ENCODE assay signal across 7 cellular contexts in the genomic region with DNA sequence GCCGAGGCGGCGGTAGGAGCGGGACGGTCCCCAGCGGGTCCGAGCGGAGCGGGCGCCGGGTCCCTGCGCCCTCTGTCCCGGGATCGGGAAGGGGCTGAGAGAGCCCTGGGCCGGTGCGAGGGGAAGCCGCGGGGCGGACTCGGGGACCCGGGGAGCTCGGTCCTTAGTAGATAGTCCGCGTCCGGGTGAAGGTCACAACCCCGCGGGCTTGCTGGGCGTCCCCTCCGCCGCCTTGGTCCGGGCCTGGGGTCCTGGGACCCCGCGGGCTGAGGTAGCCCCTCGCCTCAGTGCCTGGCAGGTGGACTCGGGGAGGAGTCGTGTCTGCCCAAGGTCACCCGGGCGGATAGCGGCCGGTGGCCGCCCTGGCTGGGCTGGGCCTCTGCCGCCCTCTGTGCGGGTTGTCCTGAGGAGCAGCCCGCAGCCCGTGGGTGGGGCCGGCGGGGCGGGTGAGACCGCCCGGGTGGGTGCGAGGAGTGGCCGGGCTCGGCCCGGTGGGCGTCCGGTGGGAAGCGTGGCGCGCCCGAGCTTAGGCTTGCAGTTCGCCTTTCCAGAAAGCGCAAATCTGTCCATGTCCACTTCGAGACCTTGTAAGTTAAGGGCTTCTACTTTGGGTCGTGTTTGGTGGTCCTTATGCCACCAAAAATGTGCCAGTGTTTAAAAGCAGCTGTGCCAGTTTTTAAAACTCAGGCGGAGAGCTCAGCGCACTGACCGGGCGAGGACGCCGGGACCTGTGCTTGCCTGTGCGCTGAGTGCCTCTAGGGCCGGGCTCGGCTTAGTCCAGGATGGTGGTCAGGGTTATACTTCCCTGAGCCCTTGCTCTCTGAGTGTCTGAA. TPM values are rescaled to one million over a fixed set of nuclear protein-coding genes. Genes with fewer than 3 reads are reported as not detected.
DNase-seq lines count a peak whose midpoint lies in the region; ATAC-seq and TF ChIP-seq lines count a peak whose summit lies in the region.

No MANE protein-coding gene starts in this region.

- peak overlapping the region; percentile 98 for H3K4me3 ChIP-seq in Loucy (ENCODE audit: low read length, poor library complexity, severe bottlenecking)
- peak overlapping the region; percentile 94 for H3K4me3 ChIP-seq in neural cell (ENCODE audit: low read length)

- H3F3A ChIP-seq in Loucy (ENCODE audit: low read depth) = no peaks in the 10 kb centered on the region
- no peaks in the 10 kb centered on the region for H3F3A ChIP-seq in neural cell (ENCODE audit: insufficient read depth, low read length, poor library complexity, severe bottlenecking)

- H2BK120ac ChIP-seq in H9 (ENCODE audit: low read depth, low read length, poor library complexity, severe bottlenecking) = no peak overlapping the region

- H3K4me1 Mint-ChIP-seq in H9 = peaks cover 31% of the 10 kb centered on the region in 2 experiments

- no peak for TF ChIP-seq RAD21 in neural cell (conservative IDR thresholded peaks at IDR 0.05)

- no peak overlapping the region for H4K8ac ChIP-seq in H9 (replicated peaks; ENCODE audit: insufficient read length, low read depth, low read length)

- no CpG with 5 or more reads among the region's 73 CpGs for whole genome bisulfite sequencing in H9 (ENCODE audit: extremely low coverage, insufficient read length, low lambda C conversion rate)

- no peak overlapping the region for H3K18ac ChIP-seq in H9 (ENCODE audit: insufficient read length, low read depth, low read length)

- peaks cover 16% of the 10 kb centered on the region; the same call in 1 of the 2 replicates for H3K36me3 ChIP-seq in Loucy (ENCODE audit: insufficient read depth, low read length)
- H3K36me3 ChIP-seq in neural cell (ENCODE audit: insufficient read depth, low read length) = no peaks in the 10 kb centered on the region

- H3K9me3 Mint-ChIP-seq in H9 = no peaks in the 10 kb centered on the region

- H3T11ph ChIP-seq in H9 (ENCODE audit: low read length) = no peak overlapping the region

- H2AK5ac ChIP-seq in H9 (ENCODE audit: insufficient read length, low read length) = no peak overlapping the region

- no peak overlapping the region for H3K27ac ChIP-seq in H9 (ENCODE audit: insufficient read length, low read depth, low read length)
- H3K27ac ChIP-seq in neural cell (ENCODE audit: low read length) = no peak overlapping the region

- H3K23ac ChIP-seq in H9 (ENCODE audit: insufficient read length, low read depth, low read length) = no peak overlapping the region

- peak overlapping the region; percentile 95 to 98 for H3K4me3 Mint-ChIP-seq in H9

- no peak overlapping the region for H3K4ac ChIP-seq in H9 (ENCODE audit: low read depth, low read length)

- H3K27ac Mint-ChIP-seq in H9 = peak overlapping the region in 1 of 3 experiments; percentile 96; a peak in 3 of 7 replicates

- H3K79me2 ChIP-seq in H9 (ENCODE audit: insufficient read depth, low read length) (peaks cover 10% of the 10 kb centered on the region; the same call in 1 of the 2 replicates), Loucy (ENCODE audit: insufficient read depth, low read length) (peaks cover 91% of the 10 kb centered on the region), neural cell (replicated peaks; ENCODE audit: insufficient read depth, low read length) (peaks cover 37% of the 10 kb centered on the region)

- TF ChIP-seq CTCF in H9 (conservative IDR thresholded peaks at IDR 0.05) = no peak
- no peak for TF ChIP-seq CTCF in Loucy (conservative IDR thresholded peaks at IDR 0.05; ENCODE audit: low read length)
- TF ChIP-seq CTCF in neural cell (IDR thresholded peaks at IDR 0.05; ENCODE audit: poor library complexity, severe bottlenecking) = no peak

- no peak overlapping the region for H2BK20ac ChIP-seq in H9 (ENCODE audit: low read depth, low read length, poor library complexity, severe bottlenecking)

- 0 out of 2 replicates have a peak, but pooled peaks cover 2% of the 10 kb centered on the region for H3K4me1 ChIP-seq in H9 (ENCODE audit: insufficient read depth, low read length)
- peaks cover 51% of the 10 kb centered on the region for H3K4me1 ChIP-seq in Loucy (ENCODE audit: insufficient read depth, low read length, poor library complexity, severe bottlenecking)

- no peaks in the 10 kb centered on the region for H3K27me3 ChIP-seq in H9 (ENCODE audit: insufficient read depth, low read length)
- H3K27me3 ChIP-seq in Loucy (ENCODE audit: insufficient read depth, low read length, poor library complexity, severe bottlenecking) = peaks cover 7% of the 10 kb centered on the region
- H3K27me3 ChIP-seq in neural cell (ENCODE audit: insufficient read depth, low read depth, low read length) = no peaks in the 10 kb centered on the region

- peak; percentile 34 for ATAC-seq in GM18498 (IDR thresholded peaks at IDR 0.05; ENCODE audit: unreplicated experiment)

- H2AFZ ChIP-seq in H9 (ENCODE audit: low read length) = no peak overlapping the region
- H2AFZ ChIP-seq in Loucy (ENCODE audit: low read length) = no peak overlapping the region
- peak overlapping the region; percentile 8 for H2AFZ ChIP-seq in neural cell (ENCODE audit: low read depth, low read length)

- no peak overlapping the region for H4K91ac ChIP-seq in H9 (ENCODE audit: insufficient read length, low read depth, low read length)

- no peaks in the 10 kb centered on the region; the same call in 1 of the 2 replicates for H3K27me3 Mint-ChIP-seq in H9 (ENCODE audit: low read depth)

- no peaks in the 10 kb centered on the region for H3K9me3 ChIP-seq in H9 (ENCODE audit: control insufficient read depth, low read depth, low read length)
- H3K9me3 ChIP-seq in Loucy (ENCODE audit: insufficient read depth, low read depth, low read length) = no peaks in the 10 kb centered on the region
- no peaks in the 10 kb centered on the region for H3K9me3 ChIP-seq in neural cell (ENCODE audit: low read length)

- peaks cover 15 to 28% (median 23%) of the 10 kb centered on the region in 3 experiments; a peak in 6 of 7 replicates for H3K36me3 Mint-ChIP-seq in H9 (ENCODE audit: insufficient read depth in 1 of 3, low read depth in 3 of 3)

- H2BK12ac ChIP-seq in H9 (ENCODE audit: insufficient read length, low read depth, low read length) = no peak overlapping the region

- H3K56ac ChIP-seq in H9 (ENCODE audit: insufficient read length, low read depth, low read length) = no peak overlapping the region

- H4K5ac ChIP-seq in H9 (ENCODE audit: insufficient read length, low read depth, low read length) = no peak overlapping the region

- H3K9me2 ChIP-seq in Loucy (replicated peaks; ENCODE audit: low read depth, low read length) (no peaks in the 10 kb centered on the region), neural cell (ENCODE audit: insufficient read depth, low read length) (no peaks in the 10 kb centered on the region)

- H4K20me1 ChIP-seq in H9 (ENCODE audit: control insufficient read depth, insufficient read depth, insufficient read length) = no peaks in the 10 kb centered on the region
- H4K20me1 ChIP-seq in Loucy (ENCODE audit: insufficient read depth, low read length, poor library complexity, severe bottlenecking) = peaks cover 54% of the 10 kb centered on the region
- H4K20me1 ChIP-seq in neural cell (ENCODE audit: insufficient read depth) = no peaks in the 10 kb centered on the region

- H2BK15ac ChIP-seq in H9 (ENCODE audit: low read depth, low read length) = no peak overlapping the region

- no peak for DNase-seq in H9
- DNase-seq in activated CD8-positive, alpha-beta memory T cell treated with anti-CD3 and anti-CD28 coated beads, Interleukin-2, amount 50 U/mL, for 48 hours = peak; percentile 67
- peak; percentile 30 for DNase-seq in fibroblast of peridontal ligament (ENCODE audit: extremely low read depth)
- DNase-seq in NCI-H2107 (lab: John Stamatoyannopoulos, UW) = no peak

- no peaks in the 10 kb centered on the region for H3K23me2 ChIP-seq in H9 (ENCODE audit: insufficient read length, low read depth, low read length, poor library complexity, severe bottlenecking)

- H3K14ac ChIP-seq in H9 (ENCODE audit: insufficient read depth, low read length) = peak overlapping the region; percentile 40; the same call in 1 of the 2 replicates

- no peak overlapping the region for H2BK5ac ChIP-seq in H9 (ENCODE audit: insufficient read length, low read length)

- TF ChIP-seq EP300 in neural cell (conservative IDR thresholded peaks at IDR 0.05; ENCODE audit: poor library complexity, severe bottlenecking) = no peak

- peak overlapping the region; percentile 75 for H3K4me2 ChIP-seq in H9 (ENCODE audit: insufficient read depth, insufficient read length, low read length)
- H3K4me2 ChIP-seq in Loucy (ENCODE audit: low read depth, low read length, poor library complexity, severe bottlenecking) = peak overlapping the region; percentile 90
- peak overlapping the region; percentile 76 for H3K4me2 ChIP-seq in neural cell (ENCODE audit: low read length)

- peaks cover 2% of the 10 kb centered on the region for H3K79me1 ChIP-seq in H9 (ENCODE audit: insufficient read depth, low read depth, low read length, poor library complexity, severe bottlenecking)

- H3K9ac ChIP-seq in H9 (ENCODE audit: extremely low read depth, insufficient read length, low read length) (peak overlapping the region; percentile 64), Loucy (ENCODE audit: low read depth, low read length, poor library complexity, severe bottlenecking) (peak overlapping the region; percentile 97), neural cell (ENCODE audit: low read length) (peak overlapping the region; percentile 80)

TF ChIP-seq in neural cell, 6 proteins besides CTCF, POLR2A, EP300 and RAD21 (continues in another document):
- no peak for TF ChIP-seq SMC3 (conservative IDR thresholded peaks at IDR 0.05; ENCODE audit: poor library complexity)
- TF ChIP-seq EZH2 (IDR thresholded peaks at IDR 0.05; ENCODE audit: borderline replicate concordance, insufficient read depth, low read length, poor library complexity, severe bottlenecking) = no peak
- no peak for TF ChIP-seq POLR2AphosphoS5 (IDR thresholded peaks at IDR 0.05)

RNA-seq across cellular contexts. Expression of a gene that starts 0.6 kb away (rescaled TPM):
- total RNA-seq in H9 (2021) = 78.7 and 84.8 TPM in 2 replicates
- 70.4 and 72.2 TPM in 2 replicates for polyA plus RNA-seq in neural cell
- polyA minus RNA-seq in neural cell = 79.9 and 86.2 TPM in 2 replicates

RNA-seq across cellular contexts. Expression of a gene that starts 0.7 kb away (rescaled TPM):
- 9.0 and 9.4 TPM in 2 replicates for total RNA-seq in H9 (2021)
- 5.2 and 5.4 TPM in 2 replicates for polyA plus RNA-seq in neural cell
- 11.7 and 12.0 TPM in 2 replicates for polyA minus RNA-seq in neural cell

RNA-seq across cellular contexts. Expression of a gene that starts 27.4 kb away (rescaled TPM):
- total RNA-seq in H9 (2021) = not detected in 2 replicates
- polyA plus RNA-seq in neural cell = not detected in 2 replicates
- polyA minus RNA-seq in neural cell = not detected in 2 replicates

RNA-seq across cellular contexts. Expression of a gene that starts 52.8 kb away (rescaled TPM):
- total RNA-seq in H9 (2021) = 84.9 and 91.5 TPM in 2 replicates
- polyA plus RNA-seq in neural cell = 207 TPM in 2 replicates
- 46.7 and 55.7 TPM in 2 replicates for polyA minus RNA-seq in neural cell

Comparison
In these comparisons a context has a peak if more than half of its experiments do, and no peak if none do; other contexts are left out.
1. DNase-seq: peak in activated CD8-positive, alpha-beta memory T cell treated with anti-CD3 and anti-CD28 coated beads, Interleukin-2, amount 50 U/mL, for 48 hours (single experiment) and fibroblast of peridontal ligament (single experiment); none in H9 (single experiment) and NCI-H2107 (single experiment).
2. Peak in every context shown above with its lines, with median percentiles within 50 percentile points of each other: H3K4me2 ChIP-seq and H3K9ac ChIP-seq.